8 cellular contexts compared by ENCODE assay signal in the genomic region with DNA sequence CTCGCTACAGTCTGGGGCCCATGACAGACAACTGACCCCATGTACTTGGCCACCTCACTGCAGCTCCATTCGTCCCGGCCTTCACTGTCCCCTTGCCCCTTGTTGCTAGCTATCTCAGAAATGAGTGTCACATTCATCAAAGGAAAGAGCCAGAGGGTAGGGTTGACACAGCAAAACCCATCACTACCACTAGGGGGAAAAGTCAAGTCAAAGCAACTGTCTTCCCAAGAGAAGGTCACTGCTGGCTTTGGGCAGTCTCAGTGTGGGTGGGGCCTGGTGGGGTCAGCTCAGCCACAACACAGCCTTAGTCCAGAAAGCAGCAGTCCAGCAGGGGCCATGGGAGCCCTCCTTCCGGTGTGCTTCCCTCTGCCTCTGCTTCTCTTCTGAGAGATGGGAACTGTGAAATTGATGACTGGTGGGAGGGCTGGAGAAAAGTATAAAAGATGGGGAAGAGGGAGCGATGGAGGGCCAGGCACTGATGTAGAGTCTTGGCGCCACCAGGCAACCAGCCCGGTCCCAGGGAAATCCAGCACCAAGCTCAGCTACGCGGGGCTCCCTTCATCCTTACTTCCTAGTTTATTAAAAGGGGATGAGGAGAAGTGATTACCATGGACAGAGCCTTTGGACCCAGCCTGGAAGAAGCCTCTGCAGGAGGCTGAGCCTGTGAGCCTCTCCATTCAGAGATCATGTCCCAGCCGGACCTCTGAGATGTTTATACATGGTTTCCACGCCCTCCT. TPM values are rescaled to one million over a fixed set of nuclear protein-coding genes. Genes with fewer than 3 reads are reported as not detected.
DNase-seq lines count a peak whose midpoint lies in the region; ATAC-seq and TF ChIP-seq lines count a peak whose summit lies in the region.

No MANE protein-coding gene starts in this region.

- H3K36me3 Mint-ChIP-seq in HFFc6 (ENCODE audit: low read depth), result no peaks in the 10 kb centered on the region

- peaks cover 12% of the 10 kb centered on the region for H3K27me3 Mint-ChIP-seq in HFFc6 (ENCODE audit: insufficient read depth)

- no peak overlapping the region for H3K27ac Mint-ChIP-seq in HFFc6

- no peak for ATAC-seq in omental fat pad (ENCODE audit: low FRiP score)

- H3K4me1 Mint-ChIP-seq in HFFc6 (ENCODE audit: low read depth), result no peaks in the 10 kb centered on the region

- intact Hi-C loops in thyroid gland (cut with DNase I), result no loop called here

- H3K36me3 ChIP-seq in thyroid gland, result no peaks in the 10 kb centered on the region

- TF ChIP-seq POLR2A in thyroid gland (IDR thresholded peaks at IDR 0.05), result no peak

- no peaks in the 10 kb centered on the region for H3K9me3 ChIP-seq in thyroid gland

- DNase-seq in DMS 273 treated with DMSO at 0.1 percent for 48 hours (lab: John Stamatoyannopoulos, UW), result peak; percentile 12
- no peak for DNase-seq in HFFc6
- peak; percentile 26 to 34 for DNase-seq in lung microvascular endothelial cell (ENCODE audit: low read depth in 2 of 2)
- DNase-seq in GOT3 (lab: John Stamatoyannopoulos, UW), result no peak
- no peak for DNase-seq in thyroid gland
- DNase-seq in omental fat pad (ENCODE audit: low spot score), result no peak
- no peak for DNase-seq in activated CD4-positive, alpha-beta T cell treated with anti-CD3 and anti-CD28 coated beads for 48 hours

- TF ChIP-seq CTCF in HFFc6 (IDR thresholded peaks at IDR 0.05), result peak; percentile 76
- peak; percentile 28; the same call in 1 of the 2 replicates for TF ChIP-seq CTCF in WI38 (IDR thresholded peaks at IDR 0.05; ENCODE audit: low read depth, low read length)
- peak in 2 of 6 experiments; percentile 15 to 31 for TF ChIP-seq CTCF in thyroid gland (IDR thresholded peaks at IDR 0.05)
- no peak for TF ChIP-seq CTCF in omental fat pad (IDR thresholded peaks at IDR 0.05)

- no peaks in the 10 kb centered on the region for H3K27me3 ChIP-seq in thyroid gland

- WGBS in thyroid gland, 2 donors, result 79 to 84% methylated on average over 11 of the region's 11 CpGs

- no peaks in the 10 kb centered on the region for H3K4me1 ChIP-seq in thyroid gland

- H3K4me3 ChIP-seq in WI38 (ENCODE audit: low read depth, low read length), result no peak overlapping the region
- H3K4me3 ChIP-seq in thyroid gland (replicated peaks in 1 of 3), result no peak overlapping the region

- H3K27ac ChIP-seq in thyroid gland, result no peak overlapping the region

- H3K4me3 Mint-ChIP-seq in HFFc6, result no peak overlapping the region

- H3K9me3 Mint-ChIP-seq in HFFc6, result no peaks in the 10 kb centered on the region

RNA-seq across cellular contexts. Expression of a gene that starts 58.0 kb away (rescaled TPM):
- under 1 TPM in 4 of 6 experiments, not detected in 2; 0.02 to 0.14 (median 0.05) TPM for total RNA-seq in HFFc6 (2021; fragmentation: NEBNext Ultra II Directional; extraction: Animal tissue kit (Norgen Biotek cat#: 25700))
- total RNA-seq in lung microvascular endothelial cell (6.9 and 7.8 TPM in 2 replicates), thyroid gland (1 to 10 TPM; 1.3 to 8.3 (median 2.4) TPM), omental fat pad (100 to 1,000 TPM in 1 of 4 donors, 10 to 100 TPM in 3; 31.4 to 111 (median 41.9) TPM)

Comparison
In these comparisons a context has a peak if more than half of its experiments do, and no peak if none do; other contexts are left out.
1. DNase-seq: peak in DMS 273 treated with DMSO at 0.1 percent for 48 hours (single experiment) and lung microvascular endothelial cell (2 of 2); none in HFFc6 (single experiment), GOT3 (single experiment), thyroid gland (0 of 2), omental fat pad (single experiment) and activated CD4-positive, alpha-beta T cell treated with anti-CD3 and anti-CD28 coated beads for 48 hours (single experiment).
2. CTCF ChIP-seq: peak in HFFc6 (single experiment) and WI38 (single experiment); none in omental fat pad (0 of 3).